ENCODE assay signal across 1 cellular context in genomic region chr22:19932367-19933206, GRCh38.
TF ChIP-seq lines count a peak whose summit lies in the region.

No MANE protein-coding gene starts in this region.

TF ChIP-seq in H1, 55 proteins besides CTCF, POLR2A, EP300 and RAD21 (continued from another document):
- TF ChIP-seq HDAC6 (IDR thresholded peaks at IDR 0.05; ENCODE audit: low read depth, low read length) (no peak), CREB1 (IDR thresholded peaks at IDR 0.05) (no peak), ASH2L (IDR thresholded peaks at IDR 0.05; ENCODE audit: low read length) (no peak), ATF2 (IDR thresholded peaks at IDR 0.05; ENCODE audit: low read length) (no peak), BRCA1 (IDR thresholded peaks at IDR 0.05; ENCODE audit: low read depth, low read length) (no peak), BCL11A (IDR thresholded peaks at IDR 0.05; ENCODE audit: low read depth in 2 of 2, low read length in 2 of 2) (no peak), TBP (IDR thresholded peaks at IDR 0.05; ENCODE audit: low read depth, low read length) (no peak)
